ENCODE assay signal across 1 cellular context in genomic region chr12:124461241-124461673, GRCh38.
TF ChIP-seq lines count a peak whose summit lies in the region.

No MANE protein-coding gene starts in this region.

TF ChIP-seq in GM23338, 12 proteins besides CTCF, POLR2A, EP300 and RAD21 (continued from another document):
- TF ChIP-seq ZNF462 (CRISPR knock-in tag; IDR thresholded peaks at IDR 0.05), result no peak
